Comparison of ENCODE assay signal across 27 cellular contexts in genomic region chr5:176938472-176938871, GRCh38. TPM values are rescaled to one million over a fixed set of nuclear protein-coding genes. Genes with fewer than 3 reads are reported as not detected.
"Had no signal": no experiment of that assay in that cellular context is flagged by ENCODE, and none has a peak within 500 bp of the region (broad histone marks: within the 10 kb centered on the region; RNA-seq: fewer than 3 reads in every experiment).

No MANE protein-coding gene starts in this region.

- H3K4me3 ChIP-seq: coronary artery, esophagus squamous epithelium, heart right ventricle, lung, neural progenitor cell, right lobe of liver, stomach, testis, tibial artery had no signal

- H3K4me3 Mint-ChIP-seq: memory B cell; naive thymus-derived CD4-positive, alpha-beta T cell; nephron; neural progenitor cell; stimulated activated naive B cell treated with anti-CD40 and anti-IgM and Interleukin-4, amounts not matched to agents 10 μg/mL and 1 μg/mL and 100 μg/mL, for 72 hours; type B pancreatic cell had no signal

- H3K9ac ChIP-seq: neural progenitor cell, parathyroid adenoma had no signal

- H3K27ac Mint-ChIP-seq: memory B cell; naive thymus-derived CD4-positive, alpha-beta T cell; nephron; neural progenitor cell; progenitor cell of endocrine pancreas; stimulated activated naive B cell treated with anti-CD40 and anti-IgM and Interleukin-4, amounts not matched to agents 10 μg/mL and 1 μg/mL and 100 μg/mL, for 72 hours; type B pancreatic cell had no signal

- H3K9me3 ChIP-seq: esophagus squamous epithelium, heart right ventricle, right lobe of liver, stomach, testis, tibial artery had no signal

- H3K27me3 ChIP-seq: esophagus squamous epithelium, heart right ventricle, neural progenitor cell, right lobe of liver, stomach, testis, tibial artery had no signal

- H3K9me3 Mint-ChIP-seq: memory B cell; naive thymus-derived CD4-positive, alpha-beta T cell; nephron; neural progenitor cell; stimulated activated naive B cell treated with anti-CD40 and anti-IgM and Interleukin-4, amounts not matched to agents 10 μg/mL and 1 μg/mL and 100 μg/mL, for 72 hours; type B pancreatic cell had no signal

- H3K4me1 Mint-ChIP-seq: nephron, neural progenitor cell had no signal

- H3K4me1 ChIP-seq: esophagus squamous epithelium, parathyroid adenoma, testis had no signal

- H3K27ac ChIP-seq: coronary artery, esophagus squamous epithelium, heart right ventricle, neural progenitor cell, parathyroid adenoma, right lobe of liver, stomach, testis, tibial artery had no signal

- ATAC-seq: heart right ventricle; left lobe of liver; naive thymus-derived CD4-positive, alpha-beta T cell; right lobe of liver; stimulated activated naive B cell treated with anti-CD40 and anti-IgM and Interleukin-4, amounts not matched to agents 10 μg/mL and 1 μg/mL and 100 μg/mL, for 72 hours had no signal

- H3K27me3 Mint-ChIP-seq: memory B cell; naive thymus-derived CD4-positive, alpha-beta T cell; progenitor cell of endocrine pancreas; stimulated activated naive B cell treated with anti-CD40 and anti-IgM and Interleukin-4, amounts not matched to agents 10 μg/mL and 1 μg/mL and 100 μg/mL, for 72 hours; type B pancreatic cell had no signal

- DNase-seq: dermis blood vessel endothelial cell; effector memory CD4-positive, alpha-beta T cell; esophagus squamous epithelium; foreskin melanocyte; glutamatergic neuron; heart right ventricle; hippocampal formation; kidney; midbrain; naive thymus-derived CD4-positive, alpha-beta T cell; right lobe of liver; small intestine; stimulated activated CD4-positive, alpha-beta T cell treated with anti-CD3 and anti-CD28 coated beads, Interleukin-15, amount 100 ng/mL, for 24 hours; stimulated activated CD4-positive, alpha-beta T cell treated with anti-CD3 and anti-CD28 coated beads, Interleukin-2, amount 100 ng/mL, for 48 hours; stimulated activated naive B cell treated with anti-CD40 and anti-IgM and Interleukin-4, amounts not matched to agents 10 μg/mL and 1 μg/mL and 100 μg/mL, for 72 hours; stomach; testis; tibial artery had no signal

RNA-seq across cellular contexts. Expression of gene HK3, which starts 39.3 kb away (rescaled TPM):
- total RNA-seq: dermis blood vessel endothelial cell, progenitor cell of endocrine pancreas had no signal
